Comparison of ENCODE assay signal across 29 cellular contexts in genomic region chr5:6105350-6105749, GRCh38.
"Had no signal": no experiment of that assay in that cellular context is flagged by ENCODE, and none has a peak within 500 bp of the region (broad histone marks: within the 10 kb centered on the region; RNA-seq: fewer than 3 reads in every experiment).

No MANE protein-coding gene starts in this region.

- H3K4me1 ChIP-seq: Peyer's patch, SJSA1 had no signal

- H3K27ac ChIP-seq: Peyer's patch, SJSA1 had no signal

- H3K36me3 ChIP-seq: MG63, Peyer's patch, SJSA1 had no signal

- H3K9me3 ChIP-seq: MG63, Peyer's patch, SK-N-SH had no signal

- H3K27me3 ChIP-seq: MG63, Peyer's patch, SJSA1 had no signal

- H3K4me3 ChIP-seq: MG63, Peyer's patch, SJSA1 had no signal

- DNase-seq: Kasumi-1, MG63, NCI-H1048, NCI-H1092 treated with DMSO at 0.1 percent for 48 hours, NCI-H1105 treated with DMSO at 0.1 percent for 48 hours, NCI-H1417, NCI-H1436, NCI-H146, NCI-H1694, NCI-H187, NCI-H1930, NCI-H2171 treated with DMSO at 0.1 percent for 48 hours, NCI-H2227 treated with DMSO at 0.1 percent for 48 hours, NCI-H345, NCI-H446, NCI-H510A treated with DMSO at 0.1 percent for 48 hours, NCI-H524 treated with DMSO at 0.1 percent for 48 hours, NCI-H526 treated with DMSO at 0.1 percent for 48 hours, NCI-H774, OCI-M1, PC-3, Peyer's patch, Right ventricle myocardium superior, RPMI8226, SHP77 treated with DMSO at 0.1 percent for 48 hours, SK-N-SH, SW 1271, T-helper 1 cell had no signal

- H3K9me2 ChIP-seq: SK-N-SH had no signal

- H3K9ac ChIP-seq: SK-N-SH had no signal

- H3K4me2 ChIP-seq: SK-N-SH had no signal

- ATAC-seq: PC-3 had no signal
